Comparison of ENCODE assay signal across 9 cellular contexts in genomic region chr18:59765343-59765742, GRCh38.
"Had no signal": no experiment of that assay in that cellular context is flagged by ENCODE, and none has a peak within 500 bp of the region (broad histone marks: within the 10 kb centered on the region; RNA-seq: fewer than 3 reads in every experiment).

No MANE protein-coding gene starts in this region.

- H3K36me3 ChIP-seq: HAP-1 had no signal

- H3K4me1 ChIP-seq: HAP-1 had no signal

- DNase-seq: GM23248, GOT3, H7, HFFc6 had no signal

- ATAC-seq: HCT116, HepG2, K562 had no signal

- H2AFZ ChIP-seq: GM23248 had no signal

- H3K27ac ChIP-seq: GM23248, HL-60 had no signal

- H3K27ac Mint-ChIP-seq: HFFc6 had no signal

- H3K4me3 ChIP-seq: GM23248, HAP-1, K562 had no signal

- H3K9me3 Mint-ChIP-seq: HFFc6 had no signal

- H3K9ac ChIP-seq: GM23248 had no signal

- H3K9me3 ChIP-seq: HAP-1 had no signal

- H3K4me3 Mint-ChIP-seq: HFFc6 had no signal
